20 cellular contexts compared by ENCODE assay signal in the genomic region with DNA sequence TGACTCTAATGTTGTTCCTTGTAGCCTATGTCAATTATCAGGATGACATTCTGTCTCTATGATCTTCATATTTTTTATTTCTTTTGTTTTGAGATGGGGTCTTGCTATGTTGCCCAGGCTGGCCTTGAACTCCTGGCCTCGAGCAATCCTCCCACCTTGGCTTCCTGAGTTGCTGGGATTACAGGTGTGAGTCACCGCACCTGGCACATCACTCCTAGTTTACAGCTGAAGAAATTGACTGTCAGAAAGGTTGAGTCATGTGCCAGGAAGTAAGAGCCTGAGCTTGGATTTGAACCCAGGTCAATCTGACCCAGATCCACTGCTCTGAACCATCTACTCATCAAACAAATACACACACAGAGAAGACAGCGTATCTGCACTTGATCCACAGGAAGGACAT. TPM values are rescaled to one million over a fixed set of nuclear protein-coding genes. Genes with fewer than 3 reads are reported as not detected.
DNase-seq lines count a peak whose midpoint lies in the region; TF ChIP-seq lines count a peak whose summit lies in the region.
"Had no signal": no experiment of that assay in that cellular context is flagged by ENCODE, and none has a peak within 500 bp of the region (broad histone marks: within the 10 kb centered on the region; RNA-seq: fewer than 3 reads in every experiment).

No MANE protein-coding gene starts in this region.

- no TSS peak for BruUV-seq in MCF 10A (replicated peaks; lab: Mats Ljungman, UMichigan)

- H3K27me3 ChIP-seq in breast epithelium = no peaks in the 10 kb centered on the region
- H3K27me3 ChIP-seq: BE2C had no signal

- no peaks in the 10 kb centered on the region for H3K27me3 Mint-ChIP-seq in MCF 10A (ENCODE audit: insufficient read depth, unreplicated experiment)
- H3K27me3 Mint-ChIP-seq: IgD-negative memory B cell had no signal

- peaks cover 10% of the 10 kb centered on the region for H3K4me1 Mint-ChIP-seq in MCF 10A (ENCODE audit: insufficient read depth, unreplicated experiment)
- H3K4me1 Mint-ChIP-seq: H9 had no signal

- H3K4me3 Mint-ChIP-seq in MCF 10A (ENCODE audit: unreplicated experiment) = no peak overlapping the region
- H3K4me3 Mint-ChIP-seq: CD4-positive, alpha-beta T cell; H9 had no signal

- POLR2A ChIA-PET in MCF 10A (lab: Yijun Ruan, JAX) = no interaction called here

- DNase-seq in MCF 10A (ENCODE audit: unreplicated experiment) (peak; percentile 56), breast epithelium (ENCODE audit: low spot score in 2 of 2) (no peak), RKO (ENCODE audit: low spot score) (peak; percentile 25), iris pigment epithelial cell (ENCODE audit: low read depth) (peak; percentile 11), NCI-H146 treated with DMSO at 0.1 percent for 48 hours (lab: John Stamatoyannopoulos, UW; ENCODE audit: unreplicated experiment) (no peak)
- DNase-seq in stimulated activated naive CD4-positive, alpha-beta T cell treated with Interleukin-2 at 50 U/mL for 16 hours (lab: John Stamatoyannopoulos, UW) = no peak
- no peak for DNase-seq in activated CD4-positive, alpha-beta T cell treated with anti-CD3 and anti-CD28 coated beads for 4 hours
- DNase-seq: BE2C; CD4-positive, alpha-beta T cell; DMS153; H9; NCI-H1048; NCI-H146; NCI-H748 treated with DMSO at 0.1 percent for 48 hours; NK-92 treated with Interleukin-12 subunit alpha and Interleukin-12 subunit beta, amount 100 ng/mL, for 24 hours; RPMI8226; SIG-M5 had no signal

- no peaks in the 10 kb centered on the region for H3K9me3 Mint-ChIP-seq in MCF 10A (ENCODE audit: unreplicated experiment)
- H3K9me3 Mint-ChIP-seq: CD4-positive, alpha-beta T cell; H9; IgD-negative memory B cell had no signal

- H3K9me3 ChIP-seq in breast epithelium = no peaks in the 10 kb centered on the region
- H3K9me3 ChIP-seq: BE2C had no signal

- H3K4me3 ChIP-seq in breast epithelium = no peak overlapping the region
- H3K4me3 ChIP-seq: GM12878 had no signal

- no peak for TF ChIP-seq POLR2A in breast epithelium (IDR thresholded peaks at IDR 0.05)

- intact Hi-C loops in MCF 10A (cut with micrococcal nuclease) = no loop called here
- intact Hi-C loops in breast epithelium (cut with DNase I; ENCODE audit: low total_unique reads) = no loop called here

- TF ChIP-seq CTCF in MCF 10A (IDR thresholded peaks at IDR 0.05; ENCODE audit: unreplicated experiment) = no peak
- no peak for TF ChIP-seq CTCF in breast epithelium (IDR thresholded peaks at IDR 0.05)

- CTCF ChIA-PET in MCF 10A (lab: Yijun Ruan, JAX) = interaction anchor here (1.0 kb wide), 1 partner anchor 15 kb away, joined by 3 read pairs; no protein-coding TSS in a partner anchor

- H3K36me3 Mint-ChIP-seq in MCF 10A (ENCODE audit: insufficient read depth, unreplicated experiment) = no peaks in the 10 kb centered on the region
- H3K36me3 Mint-ChIP-seq: IgD-negative memory B cell had no signal

- H3K27ac Mint-ChIP-seq in MCF 10A (ENCODE audit: low read depth, unreplicated experiment) = no peak overlapping the region
- H3K27ac Mint-ChIP-seq: CD4-positive, alpha-beta T cell; H9; IgD-negative memory B cell had no signal

- no peaks in the 10 kb centered on the region for H3K4me1 ChIP-seq in breast epithelium
- H3K4me1 ChIP-seq: BE2C had no signal

- no peak overlapping the region for H3K27ac ChIP-seq in breast epithelium
- H3K27ac ChIP-seq: HL-60 had no signal

- H3K36me3 ChIP-seq in breast epithelium = no peaks in the 10 kb centered on the region
- H3K36me3 ChIP-seq: BE2C had no signal

RNA-seq across cellular contexts. Expression of a gene that starts 14.4 kb away (rescaled TPM):
- total RNA-seq in MCF 10A (2022) (0.07 TPM in 2 replicates), breast epithelium (1 to 10 TPM; 1.2 to 3.2 (median 1.6) TPM)
- total RNA-seq: CD4-positive, alpha-beta T cell; H9 had no signal

Comparison
In these comparisons a context has a peak if more than half of its experiments do, and no peak if none do; other contexts are left out.
1. DNase-seq: peak in MCF 10A (single experiment), RKO (single experiment) and iris pigment epithelial cell (single experiment); none in breast epithelium (0 of 2), stimulated activated naive CD4-positive, alpha-beta T cell treated with Interleukin-2 at 50 U/mL for 16 hours (single experiment), NCI-H146 treated with DMSO at 0.1 percent for 48 hours (single experiment) and activated CD4-positive, alpha-beta T cell treated with anti-CD3 and anti-CD28 coated beads for 4 hours (0 of 2).